ENCODE assay signal across 3 cellular contexts in genomic region chr7:41565655-41566054, GRCh38.
TF ChIP-seq lines count a peak whose summit lies in the region.

No MANE protein-coding gene starts in this region.

TF ChIP-seq in GM23338, 12 proteins besides CTCF, POLR2A, EP300 and RAD21:
- TF ChIP-seq EZH2phosphoT487 (IDR thresholded peaks at IDR 0.05; ENCODE audit: unreplicated experiment) (no peak), STAT1 (IDR thresholded peaks at IDR 0.05; ENCODE audit: unreplicated experiment) (no peak), POLR2AphosphoS5 (IDR thresholded peaks at IDR 0.05; ENCODE audit: low read depth) (no peak), REST (IDR thresholded peaks at IDR 0.05; ENCODE audit: unreplicated experiment) (no peak), ETS1 (IDR thresholded peaks at IDR 0.05) (no peak), CREB1 (CRISPR knock-in tag; IDR thresholded peaks at IDR 0.05; ENCODE audit: low read depth) (no peak), EZH2 (IDR thresholded peaks at IDR 0.05; ENCODE audit: low read depth, unreplicated experiment) (no peak), NANOG (IDR thresholded peaks at IDR 0.05; ENCODE audit: borderline replicate concordance) (no peak)

TF ChIP-seq in IMR-90, 13 proteins besides CTCF, POLR2A, EP300 and RAD21:
- TF ChIP-seq MAZ (IDR thresholded peaks at IDR 0.05; ENCODE audit: borderline replicate concordance, low read depth, low read length): no peak
- TF ChIP-seq BHLHE40 (IDR thresholded peaks at IDR 0.05; ENCODE audit: low read depth, low read length): no peak
- TF ChIP-seq USF2 (IDR thresholded peaks at IDR 0.05; ENCODE audit: low read depth, low read length): no peak
- TF ChIP-seq SMC3 (IDR thresholded peaks at IDR 0.05; ENCODE audit: low read depth, low read length): no peak
- no peak for TF ChIP-seq MXI1 (IDR thresholded peaks at IDR 0.05; ENCODE audit: borderline replicate concordance, low read depth, low read length)
- no peak for TF ChIP-seq CEBPB (IDR thresholded peaks at IDR 0.05; ENCODE audit: low read depth, low read length)
- no peak for TF ChIP-seq FOS (IDR thresholded peaks at IDR 0.05; ENCODE audit: low read depth, low read length)
- no peak for TF ChIP-seq NFE2L2 (IDR thresholded peaks at IDR 0.05; ENCODE audit: low read depth, low read length)
- TF ChIP-seq RFX5 (IDR thresholded peaks at IDR 0.05; ENCODE audit: low read depth, low read length): no peak
- no peak for TF ChIP-seq MAFK (IDR thresholded peaks at IDR 0.05; ENCODE audit: low read depth, low read length)
- TF ChIP-seq CHD1 (IDR thresholded peaks at IDR 0.05; ENCODE audit: low read depth, low read length): no peak

TF ChIP-seq in H1, 55 proteins besides CTCF, POLR2A, EP300 and RAD21:
- no peak for TF ChIP-seq KDM5A (IDR thresholded peaks at IDR 0.05; ENCODE audit: low read length)
- TF ChIP-seq BACH1 (IDR thresholded peaks at IDR 0.05; ENCODE audit: low read length): no peak
- no peak for TF ChIP-seq BRCA1 (IDR thresholded peaks at IDR 0.05; ENCODE audit: low read depth, low read length)
- TF ChIP-seq E2F6 (IDR thresholded peaks at IDR 0.05): no peak
- no peak for TF ChIP-seq SIRT6 (IDR thresholded peaks at IDR 0.05; ENCODE audit: low read length)
- no peak for TF ChIP-seq EGR1 (IDR thresholded peaks at IDR 0.05; ENCODE audit: borderline replicate concordance, low read depth, low read length)
- TF ChIP-seq RXRA (IDR thresholded peaks at IDR 0.05; ENCODE audit: insufficient read depth, low read depth, low read length): no peak
- no peak for TF ChIP-seq SAP30 (IDR thresholded peaks at IDR 0.05; ENCODE audit: insufficient read depth, insufficient replicate concordance, low read length)
- TF ChIP-seq KDM4A (IDR thresholded peaks at IDR 0.05; ENCODE audit: low read depth, low read length, severe bottlenecking): no peak
- TF ChIP-seq SP4 (IDR thresholded peaks at IDR 0.05; ENCODE audit: low read length): no peak
